In genomic region chr4:43837171-43837570, GRCh38 we compare ENCODE assay signal across 19 cellular contexts.
"Had no signal": no experiment of that assay in that cellular context is flagged by ENCODE, and none has a peak within 500 bp of the region (broad histone marks: within the 10 kb centered on the region; RNA-seq: fewer than 3 reads in every experiment).

No MANE protein-coding gene starts in this region.

- H3K4me3 Mint-ChIP-seq: activated CD4-positive, alpha-beta T cell treated with anti-CD3 and anti-CD28 coated beads, Interleukin-2, amount 10 ng/mL, durations not matched to agents 24 days and 14 days; activated CD8-positive, alpha-beta T cell treated with anti-CD3 and anti-CD28 coated beads for 36 hours; immature natural killer cell; naive B cell; stimulated activated effector memory CD8-positive, alpha-beta T cell treated with anti-CD3 and anti-CD28 coated beads, Interleukin-12 subunit alpha, Interleukin-12 subunit beta, amount 100 ng/mL, for 72 hours; stimulated activated naive CD8-positive, alpha-beta T cell treated with anti-CD3 and anti-CD28 coated beads, Interleukin-15, amount 100 ng/mL, for 72 hours had no signal

- H3K27ac Mint-ChIP-seq: activated CD4-positive, alpha-beta T cell treated with anti-CD3 and anti-CD28 coated beads, Interleukin-2, amount 10 ng/mL, durations not matched to agents 24 days and 14 days; activated CD8-positive, alpha-beta T cell treated with anti-CD3 and anti-CD28 coated beads for 36 hours; activated naive CD4-positive, alpha-beta T cell treated with anti-CD3 and anti-CD28 coated beads, Interleukin-2, amount 50 U/mL, for 72 hours; immature natural killer cell; naive B cell; stimulated activated effector memory CD8-positive, alpha-beta T cell treated with anti-CD3 and anti-CD28 coated beads, Interleukin-12 subunit alpha, Interleukin-12 subunit beta, amount 100 ng/mL, for 72 hours; stimulated activated naive CD8-positive, alpha-beta T cell treated with anti-CD3 and anti-CD28 coated beads, Interleukin-15, amount 100 ng/mL, for 72 hours had no signal

- H3K4me1 Mint-ChIP-seq: activated CD4-positive, alpha-beta T cell treated with anti-CD3 and anti-CD28 coated beads, Interleukin-2, amount 10 ng/mL, durations not matched to agents 24 days and 14 days; immature natural killer cell; naive B cell; stimulated activated effector memory CD8-positive, alpha-beta T cell treated with anti-CD3 and anti-CD28 coated beads, Interleukin-12 subunit alpha, Interleukin-12 subunit beta, amount 100 ng/mL, for 72 hours; stimulated activated naive CD8-positive, alpha-beta T cell treated with anti-CD3 and anti-CD28 coated beads, Interleukin-15, amount 100 ng/mL, for 72 hours had no signal

- H3K27ac ChIP-seq: ascending aorta, cardiac muscle cell, right lobe of liver, skin epidermis, suprapubic skin, tibial nerve had no signal

- H3K27me3 ChIP-seq: ascending aorta, cardiac muscle cell, right lobe of liver, suprapubic skin, tibial nerve had no signal

- H3K36me3 Mint-ChIP-seq: immature natural killer cell; naive B cell; stimulated activated effector memory CD8-positive, alpha-beta T cell treated with anti-CD3 and anti-CD28 coated beads, Interleukin-12 subunit alpha, Interleukin-12 subunit beta, amount 100 ng/mL, for 72 hours had no signal

- H3K27me3 Mint-ChIP-seq: activated CD4-positive, alpha-beta T cell treated with anti-CD3 and anti-CD28 coated beads, Interleukin-2, amount 10 ng/mL, durations not matched to agents 24 days and 14 days; activated CD8-positive, alpha-beta T cell treated with anti-CD3 and anti-CD28 coated beads for 36 hours; naive B cell; stimulated activated naive CD8-positive, alpha-beta T cell treated with anti-CD3 and anti-CD28 coated beads, Interleukin-15, amount 100 ng/mL, for 72 hours had no signal

- H3K4me3 ChIP-seq: ascending aorta, cardiac muscle cell, mucosa of descending colon, right lobe of liver, skin epidermis, suprapubic skin, tibial nerve had no signal

- H3K9me3 ChIP-seq: ascending aorta, right lobe of liver, suprapubic skin, tibial nerve had no signal

- H3K9me3 Mint-ChIP-seq: activated CD4-positive, alpha-beta T cell treated with anti-CD3 and anti-CD28 coated beads, Interleukin-2, amount 10 ng/mL, durations not matched to agents 24 days and 14 days had no signal

- ATAC-seq: activated CD4-positive, CD25-positive, alpha-beta regulatory T cell treated with anti-CD3 and anti-CD28 coated beads, Interleukin-2, amount 50 U/mL, for 24 hours; activated CD8-positive, alpha-beta T cell treated with anti-CD3 and anti-CD28 coated beads for 36 hours; activated naive CD4-positive, alpha-beta T cell treated with anti-CD3 and anti-CD28 coated beads, Interleukin-2, amount 50 U/mL, for 72 hours; mucosa of descending colon; stimulated activated effector memory CD8-positive, alpha-beta T cell treated with anti-CD3 and anti-CD28 coated beads, Interleukin-12 subunit alpha, Interleukin-12 subunit beta, amount 100 ng/mL, for 72 hours; stimulated activated naive CD8-positive, alpha-beta T cell treated with anti-CD3 and anti-CD28 coated beads, Interleukin-15, amount 100 ng/mL, for 72 hours had no signal

- DNase-seq: activated CD4-positive, alpha-beta T cell treated with anti-CD3 and anti-CD28 coated beads, Interleukin-2, amount 10 ng/mL, durations not matched to agents 24 days and 14 days; activated CD8-positive, alpha-beta T cell treated with anti-CD3 and anti-CD28 coated beads for 36 hours; activated gamma-delta T cell treated with Interleukin-2 at 50 U/mL for 16 hours; immature natural killer cell; mesenchymal stem cell; mucosa of descending colon; naive B cell; occipital lobe; right lobe of liver; stimulated activated CD4-positive, alpha-beta T cell treated with anti-CD3 and anti-CD28 coated beads, Interleukin-2, amount 100 ng/mL, for 24 hours; stimulated activated naive CD8-positive, alpha-beta T cell treated with anti-CD3 and anti-CD28 coated beads, Interleukin-15, amount 100 ng/mL, for 72 hours had no signal
